Comparison of ENCODE assay signal across 18 cellular contexts in the genomic region with DNA sequence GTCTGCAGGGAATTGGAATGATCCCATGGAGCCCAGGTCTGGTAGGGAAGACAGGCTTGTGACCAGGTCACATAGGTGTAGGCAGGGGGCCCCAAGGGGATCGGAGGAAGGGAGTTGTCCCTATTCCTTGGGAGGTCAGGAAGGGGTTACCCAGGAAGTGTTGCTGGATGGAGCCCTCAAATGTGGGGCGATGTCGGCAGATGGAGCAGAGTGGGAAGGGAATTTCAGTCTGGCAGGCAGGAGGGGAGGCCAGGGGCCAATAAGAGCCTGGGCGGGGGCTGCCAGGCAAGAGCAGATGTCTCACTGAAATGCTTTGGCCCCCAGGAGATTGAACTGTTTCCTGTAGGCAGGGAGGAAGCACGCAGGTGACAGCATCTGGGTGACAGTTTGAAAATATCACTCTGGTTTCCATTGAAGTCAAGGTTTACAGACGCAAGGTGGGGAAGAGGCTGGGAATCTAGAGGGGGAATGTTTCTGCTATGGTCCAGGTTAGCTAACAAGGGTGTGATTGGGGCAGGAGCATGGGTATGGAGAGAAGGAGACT.
"Had no signal": no experiment of that assay in that cellular context is flagged by ENCODE, and none has a peak within 500 bp of the region (broad histone marks: within the 10 kb centered on the region; RNA-seq: fewer than 3 reads in every experiment).

No MANE protein-coding gene starts in this region.

- H3K36me3 Mint-ChIP-seq: T-cell had no signal

- H3K27ac Mint-ChIP-seq: activated CD8-positive, alpha-beta T cell treated with anti-CD3 and anti-CD28 coated beads for 36 hours; activated naive CD8-positive, alpha-beta T cell; mesothelial cell of epicardium; nephron; stimulated activated naive B cell treated with anti-CD40 and anti-IgM and Interleukin-4, amounts not matched to agents 10 μg/mL and 1 μg/mL and 100 μg/mL, for 72 hours; T-cell had no signal

- DNase-seq: activated CD4-positive, alpha-beta T cell treated with anti-CD3 and anti-CD28 coated beads for 48 hours; activated CD4-positive, CD25-positive, alpha-beta regulatory T cell; activated CD8-positive, alpha-beta T cell treated with anti-CD3 and anti-CD28 coated beads for 36 hours; activated gamma-delta T cell; dermis blood vessel endothelial cell; effector memory CD8-positive, alpha-beta T cell; foreskin keratinocyte; kidney; retina; spleen; stimulated activated CD4-positive, alpha-beta T cell treated with anti-CD3 and anti-CD28 coated beads, Interleukin-4, amount 100 ng/mL, for 4 hours; stimulated activated naive B cell treated with anti-CD40 and anti-IgM and Interleukin-4, amounts not matched to agents 10 μg/mL and 1 μg/mL and 100 μg/mL, for 72 hours; T-helper 9 cell had no signal

- H3K4me3 Mint-ChIP-seq: activated CD8-positive, alpha-beta T cell treated with anti-CD3 and anti-CD28 coated beads for 36 hours; activated naive CD8-positive, alpha-beta T cell; effector memory CD8-positive, alpha-beta T cell; mesothelial cell of epicardium; nephron; stimulated activated naive B cell treated with anti-CD40 and anti-IgM and Interleukin-4, amounts not matched to agents 10 μg/mL and 1 μg/mL and 100 μg/mL, for 72 hours; T-cell had no signal

- H3K9me3 Mint-ChIP-seq: effector memory CD8-positive, alpha-beta T cell had no signal

- ATAC-seq: activated CD8-positive, alpha-beta T cell treated with anti-CD3 and anti-CD28 coated beads for 36 hours; effector memory CD8-positive, alpha-beta T cell; foreskin keratinocyte; left lobe of liver; stimulated activated naive B cell treated with anti-CD40 and anti-IgM and Interleukin-4, amounts not matched to agents 10 μg/mL and 1 μg/mL and 100 μg/mL, for 72 hours; T-cell had no signal
